30 cellular contexts compared by ENCODE assay signal in genomic region chr13:69633044-69633443, GRCh38.
"Had no signal": no experiment of that assay in that cellular context is flagged by ENCODE, and none has a peak within 500 bp of the region (broad histone marks: within the 10 kb centered on the region; RNA-seq: fewer than 3 reads in every experiment).

No MANE protein-coding gene starts in this region.

- H3K27me3 ChIP-seq: ascending aorta, breast epithelium, cardiac muscle cell, dorsolateral prefrontal cortex, esophagus muscularis mucosa, foreskin keratinocyte, gastroesophageal sphincter had no signal

- H3K4me3 ChIP-seq: ascending aorta, breast epithelium, cardiac muscle cell, coronary artery, dorsolateral prefrontal cortex, esophagus muscularis mucosa, gastroesophageal sphincter had no signal

- H3K36me3 ChIP-seq: ascending aorta, cardiac muscle cell, esophagus muscularis mucosa, gastroesophageal sphincter had no signal

- DNase-seq: activated CD4-positive, alpha-beta memory T cell treated with anti-CD3 and anti-CD28 coated beads for 36 hours; activated CD4-positive, alpha-beta T cell treated with anti-CD3 and anti-CD28 coated beads for 36 hours; activated CD4-positive, alpha-beta T cell treated with anti-CD3 and anti-CD28 coated beads, Interleukin-2, amount 10 ng/mL, durations not matched to agents 24 days and 14 days; activated CD4-positive, CD25-positive, alpha-beta regulatory T cell; activated CD4-positive, CD25-positive, alpha-beta regulatory T cell treated with anti-CD3 and anti-CD28 coated beads, Interleukin-2, amount 50 U/mL, for 72 hours; activated CD8-positive, alpha-beta memory T cell treated with anti-CD3 and anti-CD28 coated beads, Interleukin-2, amount 10 ng/mL, durations not matched to agents 7 days and 5 days; activated CD8-positive, alpha-beta memory T cell treated with anti-CD3 and anti-CD28 coated beads, Interleukin-2, amount 50 U/mL, for 4 hours; activated CD8-positive, alpha-beta T cell treated with anti-CD3 and anti-CD28 coated beads, Interleukin-2, amount 10 ng/mL, durations not matched to agents 7 days and 5 days; activated gamma-delta T cell; activated naive CD4-positive, alpha-beta T cell; activated naive CD4-positive, alpha-beta T cell treated with anti-CD3 and anti-CD28 coated beads, Interleukin-2, amount 10 ng/mL, durations not matched to agents 7 days and 5 days; activated naive CD8-positive, alpha-beta T cell treated with anti-CD3 and anti-CD28 coated beads, Interleukin-2, amount 10 ng/mL, durations not matched to agents 7 days and 5 days; activated T-cell treated with anti-CD3 and anti-CD28 coated beads, Interleukin-2, amount 50 U/mL, for 1 hour; activated T-cell treated with anti-CD3 and anti-CD28 coated beads, Interleukin-2, amount 50 U/mL, for 48 hours; central memory CD4-positive, alpha-beta T cell; cerebellar nuclear complex; dorsolateral prefrontal cortex; effector memory CD4-positive, alpha-beta T cell; endodermal cell; erythroblast; foreskin keratinocyte; head of caudate nucleus; T-helper 2 cell had no signal

- ATAC-seq: activated CD4-positive, alpha-beta T cell treated with anti-CD3 and anti-CD28 coated beads for 36 hours; activated CD8-positive, alpha-beta memory T cell treated with anti-CD3 and anti-CD28 coated beads, Interleukin-2, amount 10 ng/mL, durations not matched to agents 7 days and 5 days; activated CD8-positive, alpha-beta T cell treated with anti-CD3 and anti-CD28 coated beads, Interleukin-2, amount 10 ng/mL, durations not matched to agents 7 days and 5 days; activated naive CD4-positive, alpha-beta T cell treated with anti-CD3 and anti-CD28 coated beads, Interleukin-2, amount 50 U/mL, for 72 hours; foreskin keratinocyte; gastroesophageal sphincter had no signal

- H3K9me3 ChIP-seq: ascending aorta, breast epithelium, esophagus muscularis mucosa, gastroesophageal sphincter had no signal

- H3K27ac ChIP-seq: ascending aorta, breast epithelium, cardiac muscle cell, coronary artery, dorsolateral prefrontal cortex, esophagus muscularis mucosa, foreskin keratinocyte, gastroesophageal sphincter had no signal

- H3K4me1 ChIP-seq: ascending aorta, breast epithelium, esophagus muscularis mucosa, foreskin keratinocyte, gastroesophageal sphincter had no signal
